8 cellular contexts compared by ENCODE assay signal in the genomic region with DNA sequence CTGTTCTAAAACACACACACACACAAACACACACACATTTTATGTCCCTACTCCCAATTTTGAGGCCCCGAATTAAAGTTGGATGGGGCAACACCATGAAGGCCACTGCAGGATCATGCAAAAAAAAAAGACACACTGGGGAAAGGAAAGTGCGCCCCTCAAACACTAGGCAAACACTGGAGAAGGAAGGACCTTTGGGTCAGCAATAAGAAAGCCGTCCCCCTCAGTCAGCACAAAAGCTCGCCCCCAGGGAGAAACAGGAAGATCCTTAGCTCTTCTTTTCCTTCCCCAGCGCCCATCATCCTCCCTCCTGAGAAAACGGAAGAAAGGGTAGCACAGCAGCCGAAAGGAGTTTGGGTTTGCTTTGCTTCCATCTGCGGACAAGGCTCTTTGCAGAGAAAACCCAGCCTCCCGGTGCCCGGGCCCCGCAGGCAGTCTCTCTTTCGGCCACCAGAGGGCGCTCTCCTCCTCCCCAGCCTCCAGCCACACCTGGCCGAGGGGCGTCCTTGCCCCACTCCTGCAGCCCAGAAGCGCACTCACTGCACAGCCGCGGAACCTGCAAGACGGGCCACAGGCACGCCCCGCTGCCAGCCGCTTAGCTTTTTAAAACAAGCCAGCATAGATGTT.
DNase-seq lines count a peak whose midpoint lies in the region; ATAC-seq and TF ChIP-seq lines count a peak whose summit lies in the region.

No MANE protein-coding gene starts in this region.

- no peaks in the 10 kb centered on the region for H3K4me1 ChIP-seq in colonic mucosa

- H3K27ac ChIP-seq in colonic mucosa: no peak overlapping the region

- peak overlapping the region; percentile 23 for H3K4me3 ChIP-seq in colonic mucosa

- no peaks in the 10 kb centered on the region for H3K9me3 ChIP-seq in colonic mucosa

- TF ChIP-seq CTCF in colonic mucosa (IDR thresholded peaks at IDR 0.05): peak; percentile 96

- intact Hi-C loops in colonic mucosa (cut with DNase I): loop anchor here (5.0 kb wide), 1 partner anchor 321 kb away; no protein-coding TSS in a partner anchor

- H3K9ac ChIP-seq in colonic mucosa (ENCODE audit: low read depth in 2 of 2, low read length in 2 of 2): peak overlapping the region; percentile 46 to 64

- ATAC-seq in HG02943 (IDR thresholded peaks at IDR 0.05; ENCODE audit: low read depth, unreplicated experiment): peak; percentile 91

- DNase-seq in SKM-1 treated with dmso at 0.1 percent for 144 hours (lab: John Stamatoyannopoulos, UW; ENCODE audit: unreplicated experiment) (peak; percentile 15), SKM-1 (lab: John Stamatoyannopoulos, UW; ENCODE audit: unreplicated experiment) (no peak), NCI-H2196 (lab: John Stamatoyannopoulos, UW; ENCODE audit: unreplicated experiment) (peak; percentile 35), colonic mucosa (peak; percentile 82), left kidney (ENCODE audit: low read depth, low spot score) (peak; percentile 91)
- peak; percentile 79 for DNase-seq in activated CD4-positive, alpha-beta T cell treated with anti-CD3 and anti-CD28 coated beads for 48 hours
- peak; percentile 74 to 75 for DNase-seq in stimulated activated CD4-positive, alpha-beta T cell treated with anti-CD3 and anti-CD28 coated beads, Interleukin-2, amount 100 ng/mL, for 24 hours

- H3K36me3 ChIP-seq in colonic mucosa: no peaks in the 10 kb centered on the region

- no peaks in the 10 kb centered on the region for H3K27me3 ChIP-seq in colonic mucosa
